In genomic region chr4:153651961-153652784, GRCh38 we compare ENCODE assay signal across 8 cellular contexts. TPM values are rescaled to one million over a fixed set of nuclear protein-coding genes. Genes with fewer than 3 reads are reported as not detected.
DNase-seq lines count a peak whose midpoint lies in the region; ATAC-seq, FAIRE-seq and TF ChIP-seq lines count a peak whose summit lies in the region.
"Had no signal": no experiment of that assay in that cellular context is flagged by ENCODE, and none has a peak within 500 bp of the region (broad histone marks: within the 10 kb centered on the region; RNA-seq: fewer than 3 reads in every experiment).

No MANE protein-coding gene starts in this region.

- H3K4me3 ChIP-seq in endothelial cell of umbilical vein (replicated peaks in 1 of 3; ENCODE audit: insufficient read depth in 1 of 3, low read depth in 1 of 3, low read length in 3 of 3) (no peak overlapping the region), psoas muscle (no peak overlapping the region)

- POLR2A ChIA-PET in T-cell (lab: Charles Lee) (interaction anchor here (0.6 kb wide), 2 partner anchors 16 to 1479 kb away, joined by 4 to 5 read pairs; no protein-coding TSS in a partner anchor), endothelial cell of umbilical vein (lab: Charles Lee) (no interaction called here)

- peak overlapping the region; percentile 82 to 84 for H3K27ac Mint-ChIP-seq in T-cell

- no peaks in the 10 kb centered on the region for H3K79me2 ChIP-seq in endothelial cell of umbilical vein (ENCODE audit: control insufficient read depth, insufficient read depth, low read length)

- WGBS in psoas muscle, 3 donors, result 74 to 82% (median 76%) methylated on average over 11 of the region's 11 CpGs

- H3K9ac ChIP-seq in endothelial cell of umbilical vein (replicated peaks; ENCODE audit: extremely low read depth, insufficient read depth, low read length), result no peak overlapping the region

- peak overlapping the region; percentile 27 for H2AFZ ChIP-seq in endothelial cell of umbilical vein (ENCODE audit: low read depth, low read length)

- H3K4me3 Mint-ChIP-seq in T-cell, result peak overlapping the region in 1 of 3 donors; percentile 19

- FAIRE-seq in endothelial cell of umbilical vein (lab: Jason Lieb, UNC), result no peak

- H3K27me3 ChIP-seq in endothelial cell of umbilical vein (ENCODE audit: control insufficient read depth in 2 of 2, insufficient read depth in 2 of 2, low read length in 2 of 2), result peaks cover 0 to 2% of the 10 kb centered on the region in 2 experiments
- no peaks in the 10 kb centered on the region for H3K27me3 ChIP-seq in psoas muscle (ENCODE audit: insufficient read depth in 3 of 3, low read length in 2 of 3)

- TF ChIP-seq POLR2A in endothelial cell of umbilical vein (IDR thresholded peaks at IDR 0.05; ENCODE audit: low read depth, low read length), result no peak

- TF ChIP-seq CTCF in endothelial cell of umbilical vein (IDR thresholded peaks at IDR 0.05; ENCODE audit: extremely low read depth in 1 of 2, insufficient read depth in 1 of 2, low read depth in 1 of 2, low read length in 2 of 2) (no peak), psoas muscle (IDR thresholded peaks at IDR 0.05) (no peak)

- BruUV-seq in endothelial cell of umbilical vein (replicated peaks; lab: Mats Ljungman, UMichigan), result no TSS peak

- peaks cover 0 to 5% of the 10 kb centered on the region in 2 donors for H3K27me3 Mint-ChIP-seq in T-cell

- no peaks in the 10 kb centered on the region for H4K20me1 ChIP-seq in endothelial cell of umbilical vein (replicated peaks; ENCODE audit: control insufficient read depth, extremely low read depth, insufficient read depth, low read length)

- intact Hi-C loops in endothelial cell of umbilical vein (cut with micrococcal nuclease), result no loop called here
- intact Hi-C loops in psoas muscle (cut with DNase I), result loop anchor here in 1 of 2 donors (5.0 kb wide), 1 partner anchor 310 kb away; the partner anchor contains the start of gene MND1

- no peaks in the 10 kb centered on the region for H3K9me3 Mint-ChIP-seq in T-cell

- CTCF ChIA-PET in T-cell (lab: Charles Lee) (interaction anchor here in 1 of 2 donors (0.6 to 1.0 kb wide), 4 partner anchors 9 to 567 kb away, joined by 3 to 11 read pairs (median 4); no protein-coding TSS in a partner anchor), endothelial cell of umbilical vein (lab: Charles Lee) (interaction anchor here (1.0 to 1.5 kb wide), 5 partner anchors 9 to 509 kb away, joined by 3 to 7 read pairs (median 4); no protein-coding TSS in a partner anchor)

- ATAC-seq in T-cell (replicated peaks in 1 of 4) (peak in 1 of 4 experiments; percentile 11), psoas muscle (peak in 3 of 4 donors; percentile 30 to 47 (median 43)), HG03139 (IDR thresholded peaks at IDR 0.05; ENCODE audit: unreplicated experiment) (no peak), GM18868 (IDR thresholded peaks at IDR 0.05; ENCODE audit: unreplicated experiment) (no peak)

- no peaks in the 10 kb centered on the region for H3K36me3 ChIP-seq in endothelial cell of umbilical vein (ENCODE audit: control insufficient read depth in 2 of 2, extremely low read depth in 1 of 2, insufficient read depth in 2 of 2, low read length in 2 of 2)
- no peaks in the 10 kb centered on the region for H3K36me3 ChIP-seq in psoas muscle (ENCODE audit: insufficient read depth in 1 of 2, low read depth in 1 of 2)

- peaks cover 26 to 32% (median 31%) of the 10 kb centered on the region in 3 donors for H3K4me1 Mint-ChIP-seq in T-cell

- no peak overlapping the region for H3K27ac ChIP-seq in endothelial cell of umbilical vein (ENCODE audit: insufficient read depth, low read depth, low read length)
- peak overlapping the region; percentile 32 for H3K27ac ChIP-seq in psoas muscle

- DNase-seq in GOT3 (lab: John Stamatoyannopoulos, UW) (peak; percentile 0), T-cell (no peak), endothelial cell of umbilical vein (ENCODE audit: low read depth, low spot score) (no peak), psoas muscle (no peak), NCI-H345 treated with DMSO at 0.1 percent for 48 hours (lab: John Stamatoyannopoulos, UW; ENCODE audit: unreplicated experiment) (no peak)
- DNase-seq: NCI-H748 treated with DMSO at 0.1 percent for 48 hours had no signal

- H3K9me3 ChIP-seq in endothelial cell of umbilical vein (replicated peaks; ENCODE audit: control insufficient read depth, insufficient read depth, low read length) (no peaks in the 10 kb centered on the region), psoas muscle (no peaks in the 10 kb centered on the region)

- no peak overlapping the region for H3K4me2 ChIP-seq in endothelial cell of umbilical vein (ENCODE audit: insufficient read depth, low read length)

- dilution Hi-C loops in endothelial cell of umbilical vein (cut with MboI; ENCODE audit: extremely low pct_ligation_motif_present, low sequenced_read_pairs), result no loop called here

- no peaks in the 10 kb centered on the region for H3K36me3 Mint-ChIP-seq in T-cell

- no peaks in the 10 kb centered on the region for H3K9me1 ChIP-seq in endothelial cell of umbilical vein (replicated peaks; ENCODE audit: control insufficient read depth, extremely low read depth, insufficient read depth, low read length)

- H3K4me1 ChIP-seq in endothelial cell of umbilical vein (ENCODE audit: control insufficient read depth, extremely low read depth, insufficient read depth, low read length), result peaks cover 5% of the 10 kb centered on the region
- H3K4me1 ChIP-seq in psoas muscle, result no peaks in the 10 kb centered on the region

TF ChIP-seq in endothelial cell of umbilical vein, 7 proteins besides CTCF, POLR2A, EP300 and RAD21:
- TF ChIP-seq FOS (IDR thresholded peaks at IDR 0.05; ENCODE audit: borderline replicate concordance, insufficient read depth, low read length), result no peak
- no peak for TF ChIP-seq GATA2 (IDR thresholded peaks at IDR 0.05; ENCODE audit: insufficient read depth, insufficient read length, low read depth, low read length)
- no peak for TF ChIP-seq MAX (IDR thresholded peaks at IDR 0.05; ENCODE audit: insufficient read depth, insufficient read length)
- no peak for TF ChIP-seq JUN (IDR thresholded peaks at IDR 0.05; ENCODE audit: borderline replicate concordance, insufficient read depth, insufficient read length, low read depth)
- TF ChIP-seq EZH2 (IDR thresholded peaks at IDR 0.05; ENCODE audit: borderline replicate concordance, low read depth, low read length, severe bottlenecking), result no peak
- no peak for TF ChIP-seq MYC (IDR thresholded peaks at IDR 0.05; ENCODE audit: low read depth, low read length)
- TF ChIP-seq POLR2AphosphoS5 (IDR thresholded peaks at IDR 0.05; ENCODE audit: insufficient read depth, low read depth, low read length), result no peak

RNA-seq across cellular contexts. Expression of gene TLR2, which starts 31.9 kb away (rescaled TPM):
- total RNA-seq in T-cell, result 1 to 10 TPM; 1.1 to 2.3 (median 1.9) TPM
- 0.21 and 1.4 TPM in 2 replicates for total RNA-seq in endothelial cell of umbilical vein
- polyA plus RNA-seq in endothelial cell of umbilical vein, result 0.24 and 0.29 TPM in 2 replicates
- polyA plus RNA-seq in endothelial cell of umbilical vein (2011; cell fraction: cytosol; rRNA removed), result 0.17 and 0.25 TPM in 2 replicates
- polyA plus RNA-seq in endothelial cell of umbilical vein (2011; cell fraction: nucleus; rRNA removed), result 0.41 and 0.95 TPM in 2 replicates
- not detected in 2 replicates for polyA plus RNA-seq in endothelial cell of umbilical vein (2012)
- polyA minus RNA-seq in endothelial cell of umbilical vein, result 0.87 TPM in 2 replicates
- polyA minus RNA-seq in endothelial cell of umbilical vein (2011; cell fraction: cytosol; rRNA and poly(A)+ RNA removed), result not detected
- 0.29 TPM in 1 of 2 replicates, not detected in the other for polyA minus RNA-seq in endothelial cell of umbilical vein (2011; cell fraction: nucleus; rRNA and poly(A)+ RNA removed)
- total RNA-seq in psoas muscle, result 1 to 10 TPM; 1.8 to 3.7 (median 2.5) TPM
- 1 to 10 TPM in 1 of 3 donors, under 1 TPM in 2; 0.42 to 1.8 (median 0.44) TPM for polyA plus RNA-seq in psoas muscle

Comparison
In these comparisons a context has a peak if more than half of its experiments do, and no peak if none do; other contexts are left out.
1. ATAC-seq: peak in psoas muscle (3 of 4); none in HG03139 (single experiment) and GM18868 (single experiment).